9 cellular contexts compared by ENCODE assay signal in genomic region chr20:53708129-53708968, GRCh38.
A peak's percentile ranks its signal among the peaks of the same experiment; 100 is the strongest.
DNase-seq lines count a peak whose midpoint lies in the region; ATAC-seq, FAIRE-seq and TF ChIP-seq lines count a peak whose summit lies in the region.
"Had no signal": no experiment of that assay in that cellular context is flagged by ENCODE, and none has a peak within 500 bp of the region (broad histone marks: within the 10 kb centered on the region; RNA-seq: fewer than 3 reads in every experiment).

No MANE protein-coding gene starts in this region.

- peak; percentile 85 to 89 for ATAC-seq in activated CD4-positive, CD25-positive, alpha-beta regulatory T cell treated with anti-CD3 and anti-CD28 coated beads, Interleukin-2, amount 50 U/mL, for 24 hours
- peak; percentile 48 for ATAC-seq in HG03135 (IDR thresholded peaks at IDR 0.05; ENCODE audit: unreplicated experiment)

- no peaks in the 10 kb centered on the region for H3K27me3 ChIP-seq in endothelial cell of umbilical vein (ENCODE audit: control insufficient read depth in 2 of 2, insufficient read depth in 2 of 2, low read length in 2 of 2)
- H3K27me3 ChIP-seq in BE2C = no peaks in the 10 kb centered on the region

- CTCF ChIA-PET in endothelial cell of umbilical vein (lab: Charles Lee) = interaction anchor here (0.7 to 1.8 kb wide), 6 partner anchors 11 to 231 kb away, joined by 3 to 7 read pairs (median 3); no protein-coding TSS in a partner anchor

- H3K79me2 ChIP-seq in endothelial cell of umbilical vein (ENCODE audit: control insufficient read depth, insufficient read depth, low read length) = no peaks in the 10 kb centered on the region

- intact Hi-C loops in endothelial cell of umbilical vein (cut with micrococcal nuclease) = no loop called here

- TF ChIP-seq POLR2A in endothelial cell of umbilical vein (IDR thresholded peaks at IDR 0.05; ENCODE audit: low read depth, low read length) = no peak

- TF ChIP-seq CTCF in endothelial cell of umbilical vein (IDR thresholded peaks at IDR 0.05; ENCODE audit: extremely low read depth in 1 of 2, insufficient read depth in 1 of 2, low read depth in 1 of 2, low read length in 2 of 2) (no peak), BE2C (IDR thresholded peaks at IDR 0.05; ENCODE audit: low read depth, low read length) (no peak)

- H3K9me1 ChIP-seq in endothelial cell of umbilical vein (replicated peaks; ENCODE audit: control insufficient read depth, extremely low read depth, insufficient read depth, low read length) = no peaks in the 10 kb centered on the region

- no peaks in the 10 kb centered on the region for H3K36me3 ChIP-seq in endothelial cell of umbilical vein (ENCODE audit: control insufficient read depth in 2 of 2, extremely low read depth in 1 of 2, insufficient read depth in 2 of 2, low read length in 2 of 2)
- no peaks in the 10 kb centered on the region for H3K36me3 ChIP-seq in BE2C

- DNase-seq in activated CD4-positive, CD25-positive, alpha-beta regulatory T cell treated with anti-CD3 and anti-CD28 coated beads, Interleukin-2, amount 50 U/mL, for 72 hours = no peak
- DNase-seq in SKM-1 (lab: John Stamatoyannopoulos, UW; ENCODE audit: unreplicated experiment) = peak; percentile 48
- DNase-seq in endothelial cell of umbilical vein (ENCODE audit: low read depth, low spot score) = no peak
- DNase-seq in stimulated activated CD4-positive, alpha-beta T cell treated with anti-CD3 and anti-CD28 coated beads, Interleukin-4, amount 100 ng/mL, for 4 hours = peak; percentile 25 to 43
- DNase-seq in COLO829 (ENCODE audit: low spot score) = no peak
- DNase-seq in BE2C = no peak

- no TSS peak for BruUV-seq in endothelial cell of umbilical vein (replicated peaks; lab: Mats Ljungman, UMichigan)

- peak; percentile 78 for FAIRE-seq in endothelial cell of umbilical vein (lab: Jason Lieb, UNC)
- FAIRE-seq: A549 had no signal

- no peaks in the 10 kb centered on the region for H3K4me1 ChIP-seq in endothelial cell of umbilical vein (ENCODE audit: control insufficient read depth, extremely low read depth, insufficient read depth, low read length)
- peaks cover 3% of the 10 kb centered on the region for H3K4me1 ChIP-seq in BE2C

- H2AFZ ChIP-seq in endothelial cell of umbilical vein (ENCODE audit: low read depth, low read length) = no peak overlapping the region

- H3K4me3 ChIP-seq in endothelial cell of umbilical vein (replicated peaks in 1 of 3; ENCODE audit: insufficient read depth in 1 of 3, low read depth in 1 of 3, low read length in 3 of 3) (no peak overlapping the region), BE2C (ENCODE audit: low read depth, low read length) (no peak overlapping the region)
- H3K4me3 ChIP-seq: A549 had no signal

- no peaks in the 10 kb centered on the region for H3K9me3 ChIP-seq in endothelial cell of umbilical vein (replicated peaks; ENCODE audit: control insufficient read depth, insufficient read depth, low read length)
- no peaks in the 10 kb centered on the region for H3K9me3 ChIP-seq in BE2C
- H3K9me3 ChIP-seq: A549 had no signal

- H4K20me1 ChIP-seq in endothelial cell of umbilical vein (replicated peaks; ENCODE audit: control insufficient read depth, extremely low read depth, insufficient read depth, low read length) = no peaks in the 10 kb centered on the region

- H3K4me2 ChIP-seq in endothelial cell of umbilical vein (ENCODE audit: insufficient read depth, low read length) = no peak overlapping the region

- POLR2A ChIA-PET in endothelial cell of umbilical vein (lab: Charles Lee) = no interaction called here

- dilution Hi-C loops in endothelial cell of umbilical vein (cut with MboI; ENCODE audit: extremely low pct_ligation_motif_present, low sequenced_read_pairs) = no loop called here

- H3K9ac ChIP-seq in endothelial cell of umbilical vein (replicated peaks; ENCODE audit: extremely low read depth, insufficient read depth, low read length) = no peak overlapping the region

- no peak overlapping the region for H3K27ac ChIP-seq in endothelial cell of umbilical vein (ENCODE audit: insufficient read depth, low read depth, low read length)

TF ChIP-seq in endothelial cell of umbilical vein, 7 proteins besides CTCF, POLR2A, EP300 and RAD21:
- TF ChIP-seq EZH2 (IDR thresholded peaks at IDR 0.05; ENCODE audit: borderline replicate concordance, low read depth, low read length, severe bottlenecking) (no peak), POLR2AphosphoS5 (IDR thresholded peaks at IDR 0.05; ENCODE audit: insufficient read depth, low read depth, low read length) (no peak)
TF ChIP-seq in endothelial cell of umbilical vein: peak in this region for 0.

Comparison
In these comparisons a context has a peak if more than half of its experiments do, and no peak if none do; other contexts are left out.
1. DNase-seq: peak in SKM-1 (single experiment) and stimulated activated CD4-positive, alpha-beta T cell treated with anti-CD3 and anti-CD28 coated beads, Interleukin-4, amount 100 ng/mL, for 4 hours (2 of 2); none in activated CD4-positive, CD25-positive, alpha-beta regulatory T cell treated with anti-CD3 and anti-CD28 coated beads, Interleukin-2, amount 50 U/mL, for 72 hours (single experiment), endothelial cell of umbilical vein (single experiment), COLO829 (single experiment) and BE2C (single experiment).